ENCODE assay signal across 1 cellular context in genomic region chr17:67365762-67366192, GRCh38.
TF ChIP-seq lines count a peak whose summit lies in the region.

No MANE protein-coding gene starts in this region.

TF ChIP-seq in GM12878, 131 proteins besides CTCF, POLR2A, EP300 and RAD21 (continued from another document):
- TF ChIP-seq CEBPZ (IDR thresholded peaks at IDR 0.05; ENCODE audit: low read depth, low read length) (no peak), SUZ12 (IDR thresholded peaks at IDR 0.05; ENCODE audit: unreplicated experiment) (no peak), WRNIP1 (IDR thresholded peaks at IDR 0.05; ENCODE audit: borderline replicate concordance, low read depth, low read length) (peak; percentile 78; the same call in 1 of the 2 replicates), ASH2L (IDR thresholded peaks at IDR 0.05; ENCODE audit: borderline replicate concordance, low read depth) (no peak), HCFC1 (IDR thresholded peaks at IDR 0.05; ENCODE audit: low read length) (no peak), CEBPB (IDR thresholded peaks at IDR 0.05; ENCODE audit: borderline replicate concordance in 1 of 2, low read depth in 2 of 2, low read length in 2 of 2) (0 out of 4 replicates have a peak, but pooled peaks of 1 of the 2 experiments have one; percentile 23), MYB (IDR thresholded peaks at IDR 0.05; ENCODE audit: borderline replicate concordance, low read depth, low read length) (no peak), PRDM15 (CRISPR knock-in tag; IDR thresholded peaks at IDR 0.05) (no peak), MTA3 (IDR thresholded peaks at IDR 0.05; ENCODE audit: borderline replicate concordance, low read length) (no peak), JUNB (IDR thresholded peaks at IDR 0.05) (no peak)
- TF ChIP-seq, protein P1, sequence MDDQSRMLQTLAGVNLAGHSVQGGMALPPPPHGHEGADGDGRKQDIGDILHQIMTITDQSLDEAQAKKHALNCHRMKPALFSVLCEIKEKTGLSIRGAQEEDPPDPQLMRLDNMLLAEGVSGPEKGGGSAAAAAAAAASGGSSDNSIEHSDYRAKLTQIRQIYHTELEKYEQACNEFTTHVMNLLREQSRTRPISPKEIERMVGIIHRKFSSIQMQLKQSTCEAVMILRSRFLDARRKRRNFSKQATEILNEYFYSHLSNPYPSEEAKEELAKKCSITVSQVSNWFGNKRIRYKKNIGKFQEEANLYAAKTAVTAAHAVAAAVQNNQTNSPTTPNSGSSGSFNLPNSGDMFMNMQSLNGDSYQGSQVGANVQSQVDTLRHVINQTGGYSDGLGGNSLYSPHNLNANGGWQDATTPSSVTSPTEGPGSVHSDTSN (IDR thresholded peaks at IDR 0.05; ENCODE audit: insufficient replicate concordance, low read depth, low read length) = no peak
- TF ChIP-seq, protein P2, sequence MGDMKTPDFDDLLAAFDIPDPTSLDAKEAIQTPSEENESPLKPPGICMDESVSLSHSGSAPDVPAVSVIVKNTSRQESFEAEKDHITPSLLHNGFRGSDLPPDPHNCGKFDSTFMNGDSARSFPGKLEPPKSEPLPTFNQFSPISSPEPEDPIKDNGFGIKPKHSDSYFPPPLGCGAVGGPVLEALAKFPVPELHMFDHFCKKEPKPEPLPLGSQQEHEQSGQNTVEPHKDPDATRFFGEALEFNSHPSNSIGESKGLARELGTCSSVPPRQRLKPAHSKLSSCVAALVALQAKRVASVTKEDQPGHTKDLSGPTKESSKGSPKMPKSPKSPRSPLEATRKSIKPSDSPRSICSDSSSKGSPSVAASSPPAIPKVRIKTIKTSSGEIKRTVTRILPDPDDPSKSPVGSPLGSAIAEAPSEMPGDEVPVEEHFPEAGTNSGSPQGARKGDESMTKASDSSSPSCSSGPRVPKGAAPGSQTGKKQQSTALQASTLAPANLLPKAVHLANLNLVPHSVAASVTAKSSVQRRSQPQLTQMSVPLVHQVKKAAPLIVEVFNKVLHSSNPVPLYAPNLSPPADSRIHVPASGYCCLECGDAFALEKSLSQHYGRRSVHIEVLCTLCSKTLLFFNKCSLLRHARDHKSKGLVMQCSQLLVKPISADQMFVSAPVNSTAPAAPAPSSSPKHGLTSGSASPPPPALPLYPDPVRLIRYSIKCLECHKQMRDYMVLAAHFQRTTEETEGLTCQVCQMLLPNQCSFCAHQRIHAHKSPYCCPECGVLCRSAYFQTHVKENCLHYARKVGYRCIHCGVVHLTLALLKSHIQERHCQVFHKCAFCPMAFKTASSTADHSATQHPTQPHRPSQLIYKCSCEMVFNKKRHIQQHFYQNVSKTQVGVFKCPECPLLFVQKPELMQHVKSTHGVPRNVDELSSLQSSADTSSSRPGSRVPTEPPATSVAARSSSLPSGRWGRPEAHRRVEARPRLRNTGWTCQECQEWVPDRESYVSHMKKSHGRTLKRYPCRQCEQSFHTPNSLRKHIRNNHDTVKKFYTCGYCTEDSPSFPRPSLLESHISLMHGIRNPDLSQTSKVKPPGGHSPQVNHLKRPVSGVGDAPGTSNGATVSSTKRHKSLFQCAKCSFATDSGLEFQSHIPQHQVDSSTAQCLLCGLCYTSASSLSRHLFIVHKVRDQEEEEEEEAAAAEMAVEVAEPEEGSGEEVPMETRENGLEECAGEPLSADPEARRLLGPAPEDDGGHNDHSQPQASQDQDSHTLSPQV (IDR thresholded peaks at IDR 0.05) = no peak
- TF ChIP-seq, protein P3, sequence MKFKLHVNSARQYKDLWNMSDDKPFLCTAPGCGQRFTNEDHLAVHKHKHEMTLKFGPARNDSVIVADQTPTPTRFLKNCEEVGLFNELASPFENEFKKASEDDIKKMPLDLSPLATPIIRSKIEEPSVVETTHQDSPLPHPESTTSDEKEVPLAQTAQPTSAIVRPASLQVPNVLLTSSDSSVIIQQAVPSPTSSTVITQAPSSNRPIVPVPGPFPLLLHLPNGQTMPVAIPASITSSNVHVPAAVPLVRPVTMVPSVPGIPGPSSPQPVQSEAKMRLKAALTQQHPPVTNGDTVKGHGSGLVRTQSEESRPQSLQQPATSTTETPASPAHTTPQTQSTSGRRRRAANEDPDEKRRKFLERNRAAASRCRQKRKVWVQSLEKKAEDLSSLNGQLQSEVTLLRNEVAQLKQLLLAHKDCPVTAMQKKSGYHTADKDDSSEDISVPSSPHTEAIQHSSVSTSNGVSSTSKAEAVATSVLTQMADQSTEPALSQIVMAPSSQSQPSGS (IDR thresholded peaks at IDR 0.05; ENCODE audit: low read length) = no peak
- TF ChIP-seq, protein P4, sequence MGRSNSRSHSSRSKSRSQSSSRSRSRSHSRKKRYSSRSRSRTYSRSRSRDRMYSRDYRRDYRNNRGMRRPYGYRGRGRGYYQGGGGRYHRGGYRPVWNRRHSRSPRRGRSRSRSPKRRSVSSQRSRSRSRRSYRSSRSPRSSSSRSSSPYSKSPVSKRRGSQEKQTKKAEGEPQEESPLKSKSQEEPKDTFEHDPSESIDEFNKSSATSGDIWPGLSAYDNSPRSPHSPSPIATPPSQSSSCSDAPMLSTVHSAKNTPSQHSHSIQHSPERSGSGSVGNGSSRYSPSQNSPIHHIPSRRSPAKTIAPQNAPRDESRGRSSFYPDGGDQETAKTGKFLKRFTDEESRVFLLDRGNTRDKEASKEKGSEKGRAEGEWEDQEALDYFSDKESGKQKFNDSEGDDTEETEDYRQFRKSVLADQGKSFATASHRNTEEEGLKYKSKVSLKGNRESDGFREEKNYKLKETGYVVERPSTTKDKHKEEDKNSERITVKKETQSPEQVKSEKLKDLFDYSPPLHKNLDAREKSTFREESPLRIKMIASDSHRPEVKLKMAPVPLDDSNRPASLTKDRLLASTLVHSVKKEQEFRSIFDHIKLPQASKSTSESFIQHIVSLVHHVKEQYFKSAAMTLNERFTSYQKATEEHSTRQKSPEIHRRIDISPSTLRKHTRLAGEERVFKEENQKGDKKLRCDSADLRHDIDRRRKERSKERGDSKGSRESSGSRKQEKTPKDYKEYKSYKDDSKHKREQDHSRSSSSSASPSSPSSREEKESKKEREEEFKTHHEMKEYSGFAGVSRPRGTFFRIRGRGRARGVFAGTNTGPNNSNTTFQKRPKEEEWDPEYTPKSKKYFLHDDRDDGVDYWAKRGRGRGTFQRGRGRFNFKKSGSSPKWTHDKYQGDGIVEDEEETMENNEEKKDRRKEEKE (IDR thresholded peaks at IDR 0.05) = no peak
